9 cellular contexts compared by ENCODE assay signal in genomic region chr3:150925751-150926201, GRCh38. TPM values are rescaled to one million over a fixed set of nuclear protein-coding genes. Genes with fewer than 3 reads are reported as not detected.
DNase-seq lines count a peak whose midpoint lies in the region; ATAC-seq and TF ChIP-seq lines count a peak whose summit lies in the region.
"Had no signal": no experiment of that assay in that cellular context is flagged by ENCODE, and none has a peak within 500 bp of the region (broad histone marks: within the 10 kb centered on the region; RNA-seq: fewer than 3 reads in every experiment).

No MANE protein-coding gene starts in this region.

- no peak overlapping the region for H3K27ac ChIP-seq in esophagus squamous epithelium
- no peak overlapping the region for H3K27ac ChIP-seq in parathyroid adenoma
- no peak overlapping the region for H3K27ac ChIP-seq in ascending aorta

- peak; percentile 38 for DNase-seq in AG08395 (ENCODE audit: low spot score)
- DNase-seq in NCI-H526 (lab: John Stamatoyannopoulos, UW): peak; percentile 71 to 93
- DNase-seq in activated CD8-positive, alpha-beta memory T cell treated with anti-CD3 and anti-CD28 coated beads for 24 hours: peak; percentile 78
- DNase-seq in esophagus squamous epithelium (lab: John Stamatoyannopoulos, UW): no peak
- DNase-seq in ascending aorta (ENCODE audit: low spot score in 2 of 2): no peak

- TF ChIP-seq POLR2A in esophagus squamous epithelium (IDR thresholded peaks at IDR 0.05): no peak

- TF ChIP-seq CTCF in esophagus squamous epithelium (IDR thresholded peaks at IDR 0.05) (peak in 5 of 6 experiments; percentile 35 to 68 (median 52)), parathyroid adenoma (IDR thresholded peaks at IDR 0.05) (peak; percentile 72), ascending aorta (IDR thresholded peaks at IDR 0.05) (peak in 1 of 3 experiments; percentile 23)

- H3K4me2 ChIP-seq in parathyroid adenoma (ENCODE audit: low read length): no peak overlapping the region

- intact Hi-C loops in esophagus squamous epithelium (cut with DNase I) (no loop called here), ascending aorta (cut with DNase I) (no loop called here)

- peak; percentile 60 for ATAC-seq in GM18520 (IDR thresholded peaks at IDR 0.05; ENCODE audit: unreplicated experiment)
- ATAC-seq in HG03066 (IDR thresholded peaks at IDR 0.05; ENCODE audit: low read depth, unreplicated experiment): peak; percentile 81

- WGBS in esophagus squamous epithelium, 2 donors: 15% methylated on average over 6 of the region's 14 CpGs; no CpG with 5 or more reads in 1 of the 2 donors

- H2AFZ ChIP-seq in parathyroid adenoma: peak overlapping the region; percentile 84

- H3K9me3 ChIP-seq in esophagus squamous epithelium (no peaks in the 10 kb centered on the region), parathyroid adenoma (ENCODE audit: control insufficient read depth, low read length) (no peaks in the 10 kb centered on the region), ascending aorta (no peaks in the 10 kb centered on the region)

- H3K27me3 ChIP-seq in esophagus squamous epithelium (peaks cover 0 to 18% (median 0%) of the 10 kb centered on the region in 4 donors), parathyroid adenoma (ENCODE audit: control insufficient read depth, insufficient read depth, low read length) (no peaks in the 10 kb centered on the region), ascending aorta (no peaks in the 10 kb centered on the region)

- no peak overlapping the region for H3K9ac ChIP-seq in parathyroid adenoma

- H3K36me3 ChIP-seq in esophagus squamous epithelium (no peaks in the 10 kb centered on the region), parathyroid adenoma (ENCODE audit: control insufficient read depth, insufficient read depth, low read length) (no peaks in the 10 kb centered on the region), ascending aorta (no peaks in the 10 kb centered on the region)

- H3K4me3 ChIP-seq in esophagus squamous epithelium: peak overlapping the region in 1 of 4 donors; percentile 37
- H3K4me3 ChIP-seq in parathyroid adenoma (ENCODE audit: low read depth, low read length): no peak overlapping the region
- H3K4me3 ChIP-seq in ascending aorta: no peak overlapping the region

- no peaks in the 10 kb centered on the region for H3K79me2 ChIP-seq in parathyroid adenoma

- H3K4me1 ChIP-seq in esophagus squamous epithelium: peaks cover 0 to 5% (median 0%) of the 10 kb centered on the region in 3 donors
- H3K4me1 ChIP-seq in parathyroid adenoma: peaks cover 8% of the 10 kb centered on the region
- H3K4me1 ChIP-seq in ascending aorta: no peaks in the 10 kb centered on the region

RNA-seq across cellular contexts. Expression of gene MINDY4B, which starts 20.5 kb away (rescaled TPM):
- total RNA-seq in esophagus squamous epithelium (not detected), ascending aorta (not detected)
- total RNA-seq: urinary bladder had no signal

RNA-seq across cellular contexts. Expression of gene CLRN1, which starts 46.8 kb away (rescaled TPM):
- total RNA-seq in esophagus squamous epithelium: not detected
- not detected for total RNA-seq in ascending aorta
- total RNA-seq: urinary bladder had no signal

Comparison
In these comparisons a context has a peak if more than half of its experiments do, and no peak if none do; other contexts are left out.
1. DNase-seq: peak in AG08395 (single experiment), NCI-H526 (2 of 2) and activated CD8-positive, alpha-beta memory T cell treated with anti-CD3 and anti-CD28 coated beads for 24 hours (single experiment); none in esophagus squamous epithelium (single experiment) and ascending aorta (0 of 2).